27 cellular contexts compared by ENCODE assay signal in genomic region chr18:28468903-28469302, GRCh38.
"Had no signal": no experiment of that assay in that cellular context is flagged by ENCODE, and none has a peak within 500 bp of the region (broad histone marks: within the 10 kb centered on the region; RNA-seq: fewer than 3 reads in every experiment).

No MANE protein-coding gene starts in this region.

- H3K36me3 ChIP-seq: esophagus muscularis mucosa, gastrocnemius medialis, pancreas, right lobe of liver, suprapubic skin, vagina had no signal

- H3K9me3 ChIP-seq: gastrocnemius medialis, pancreas, right lobe of liver, suprapubic skin, vagina had no signal

- H3K27ac ChIP-seq: coronary artery, esophagus muscularis mucosa, gastrocnemius medialis, pancreas, right lobe of liver, suprapubic skin, vagina had no signal

- H3K27me3 ChIP-seq: esophagus muscularis mucosa, gastrocnemius medialis, pancreas, right lobe of liver, suprapubic skin, vagina had no signal

- H3K4me1 ChIP-seq: esophagus muscularis mucosa, gastrocnemius medialis, pancreas, right lobe of liver, suprapubic skin, vagina had no signal

- H3K4me3 ChIP-seq: coronary artery, esophagus muscularis mucosa, gastrocnemius medialis, lung, mucosa of descending colon, pancreas, right lobe of liver, suprapubic skin, vagina had no signal

- ATAC-seq: gastrocnemius medialis; left colon; mucosa of descending colon; pancreas; right lobe of liver; stimulated activated naive CD8-positive, alpha-beta T cell treated with anti-CD3 and anti-CD28 coated beads, Interleukin-15, amount 100 ng/mL, for 72 hours had no signal

- DNase-seq: central memory CD4-positive, alpha-beta T cell; dermis blood vessel endothelial cell; effector memory CD4-positive, alpha-beta T cell; foreskin fibroblast; gastrocnemius medialis; head of caudate nucleus; left colon; mucosa of descending colon; naive B cell; nephron progenitor cell; occipital lobe; pancreas; retina; right lobe of liver; small intestine; stimulated activated CD4-positive, alpha-beta T cell treated with anti-CD3 and anti-CD28 coated beads, Interleukin-12 subunit alpha, Interleukin-12 subunit beta, amount 100 ng/mL, for 4 hours; stimulated activated CD4-positive, alpha-beta T cell treated with anti-CD3 and anti-CD28 coated beads, Interleukin-1b, Interleukin-23, amount 100 ng/mL, for 48 hours; stimulated activated CD4-positive, alpha-beta T cell treated with anti-CD3 and anti-CD28 coated beads, Interleukin-4, amount 100 ng/mL, for 1 hour; stimulated activated CD8-positive, alpha-beta memory T cell treated with anti-CD3 and anti-CD28 coated beads, Interleukin-4, amount 100 ng/mL, for 48 hours; stimulated activated naive CD4-positive, alpha-beta T cell; stimulated activated naive CD8-positive, alpha-beta T cell treated with anti-CD3 and anti-CD28 coated beads, Interleukin-15, amount 100 ng/mL, for 72 hours; trophoblast cell had no signal
